ENCODE assay signal across 8 cellular contexts in the genomic region with DNA sequence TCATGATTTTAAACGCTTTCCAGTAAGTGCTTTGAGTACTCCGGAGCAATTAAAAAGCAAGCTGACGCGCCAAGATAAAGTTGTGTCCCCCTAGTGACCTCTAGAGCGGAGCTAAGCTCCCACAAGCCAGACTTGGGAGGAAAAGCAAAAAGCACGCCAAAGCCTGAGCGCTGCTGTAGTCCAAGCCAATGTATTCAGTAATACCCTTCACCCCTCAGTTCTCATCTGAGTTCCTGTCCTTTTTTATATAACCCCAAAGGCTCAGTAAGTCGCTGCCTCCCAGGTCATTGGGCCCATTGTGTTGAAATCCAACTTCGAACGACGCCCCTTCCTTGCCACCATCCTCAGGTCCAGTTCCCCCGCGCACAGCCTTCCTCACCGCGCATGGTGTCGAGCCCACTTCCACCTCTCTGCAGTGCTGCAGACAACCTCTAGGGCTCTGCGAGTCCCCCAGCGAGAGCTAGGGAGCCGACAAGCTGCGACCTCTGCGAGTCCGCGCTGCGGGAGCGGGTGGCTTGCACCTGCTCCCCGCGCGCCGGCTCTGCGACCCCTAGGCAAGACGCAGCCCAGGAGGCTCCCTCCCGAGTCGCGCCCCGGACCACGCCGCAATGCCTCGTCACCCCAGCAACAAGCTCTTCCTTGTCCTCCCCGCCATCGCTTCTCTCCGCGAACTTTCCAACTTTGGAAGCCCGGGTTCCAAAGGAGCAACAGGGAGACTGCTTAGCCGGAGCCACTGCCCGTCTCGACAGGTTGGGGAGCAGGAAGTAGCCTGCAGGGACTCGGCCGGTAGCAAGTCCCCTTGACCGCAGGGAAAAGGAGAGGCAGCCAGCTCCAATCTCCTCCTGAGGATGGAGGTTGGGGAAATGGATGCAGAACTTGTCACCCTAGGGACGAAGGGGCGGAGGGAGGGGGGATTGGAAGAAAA. TPM values are rescaled to one million over a fixed set of nuclear protein-coding genes. Genes with fewer than 3 reads are reported as not detected.
DNase-seq lines count a peak whose midpoint lies in the region; ATAC-seq lines count a peak whose summit lies in the region.

No MANE protein-coding gene starts in this region.

- H3K9me3 ChIP-seq in HUES6 (ENCODE audit: control insufficient read depth, insufficient read depth, low read depth, low read length), result no peaks in the 10 kb centered on the region

- ATAC-seq in GM21515 (IDR thresholded peaks at IDR 0.05; ENCODE audit: unreplicated experiment), result peak; percentile 95

- no peaks in the 10 kb centered on the region for H3K36me3 ChIP-seq in HUES6 (ENCODE audit: control insufficient read depth, insufficient read depth, low read length)

- peak overlapping the region; percentile 76 for H3K4me3 ChIP-seq in HUES6 (ENCODE audit: low read depth, low read length)

- no peak overlapping the region for H3K27ac ChIP-seq in HUES6 (ENCODE audit: low read depth, low read length)

- H3K4me1 ChIP-seq in HUES6 (ENCODE audit: control insufficient read depth, insufficient read depth, low read length), result 0 out of 2 replicates have a peak, but pooled peaks cover 2% of the 10 kb centered on the region

- DNase-seq in EL, result peak; percentile 34
- peak; percentile 59 for DNase-seq in SKM-1 (lab: John Stamatoyannopoulos, UW; ENCODE audit: unreplicated experiment)
- DNase-seq in dermis microvascular lymphatic vessel endothelial cell (ENCODE audit: low read depth in 2 of 2), result peak; percentile 40 to 56
- peak; percentile 41 to 72 for DNase-seq in lung microvascular endothelial cell (ENCODE audit: low read depth in 2 of 2)
- DNase-seq in stimulated activated CD8-positive, alpha-beta memory T cell treated with anti-CD3 and anti-CD28 coated beads, Interleukin-4, amount 100 ng/mL, for 48 hours, result peak; percentile 61
- no peak for DNase-seq in NCI-H1048 (lab: John Stamatoyannopoulos, UW)

- no peak overlapping the region for H3K9ac ChIP-seq in HUES6 (ENCODE audit: low read length)

- peaks cover 86% of the 10 kb centered on the region for H3K27me3 ChIP-seq in HUES6 (ENCODE audit: control insufficient read depth, insufficient read depth, low read length)

RNA-seq across cellular contexts. Expression of a gene that starts 3.8 kb away (rescaled TPM):
- total RNA-seq in dermis microvascular lymphatic vessel endothelial cell (1.0 and 4.6 TPM in 2 replicates), lung microvascular endothelial cell (0.99 and 2.2 TPM in 2 replicates)
